Comparison of ENCODE assay signal across 1 cellular context in the genomic region with DNA sequence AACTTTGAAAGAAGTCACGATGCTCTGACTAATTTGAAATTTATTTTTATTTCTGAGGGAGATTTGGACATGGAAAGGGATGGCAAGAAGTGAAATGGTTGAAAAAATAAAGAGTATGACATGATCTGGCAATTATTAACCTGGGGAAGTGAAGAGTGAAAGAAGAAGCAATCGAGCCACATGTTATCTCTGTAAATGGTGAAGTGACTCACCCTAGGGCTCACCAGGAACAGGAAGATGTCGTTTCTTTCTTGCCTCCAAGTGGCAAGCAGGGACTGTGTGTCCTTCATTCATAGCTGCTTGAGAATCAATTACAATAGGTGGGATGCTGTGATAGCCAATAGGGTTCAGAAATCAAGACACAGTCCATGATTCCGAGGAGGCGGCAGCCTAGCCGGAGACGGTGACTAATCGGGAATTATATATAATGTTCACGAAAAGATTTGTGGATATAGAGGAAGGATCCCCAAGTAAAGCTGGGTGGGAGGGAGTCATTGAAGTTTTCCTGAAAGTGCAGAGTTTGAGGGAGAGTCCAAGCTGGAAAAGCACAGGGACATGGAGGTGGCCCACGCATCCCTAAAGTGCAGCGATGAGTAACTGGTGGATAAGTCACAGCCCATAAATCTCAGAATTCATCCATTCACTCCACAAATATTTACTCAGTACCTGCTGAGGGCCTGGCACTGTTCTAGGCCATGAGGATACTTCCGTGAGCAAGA.
TF ChIP-seq lines count a peak whose summit lies in the region.

No MANE protein-coding gene starts in this region.

TF ChIP-seq in HepG2, 621 proteins besides CTCF, POLR2A, EP300 and RAD21 (continued from another document and continues in another):
- TF ChIP-seq, protein P1, sequence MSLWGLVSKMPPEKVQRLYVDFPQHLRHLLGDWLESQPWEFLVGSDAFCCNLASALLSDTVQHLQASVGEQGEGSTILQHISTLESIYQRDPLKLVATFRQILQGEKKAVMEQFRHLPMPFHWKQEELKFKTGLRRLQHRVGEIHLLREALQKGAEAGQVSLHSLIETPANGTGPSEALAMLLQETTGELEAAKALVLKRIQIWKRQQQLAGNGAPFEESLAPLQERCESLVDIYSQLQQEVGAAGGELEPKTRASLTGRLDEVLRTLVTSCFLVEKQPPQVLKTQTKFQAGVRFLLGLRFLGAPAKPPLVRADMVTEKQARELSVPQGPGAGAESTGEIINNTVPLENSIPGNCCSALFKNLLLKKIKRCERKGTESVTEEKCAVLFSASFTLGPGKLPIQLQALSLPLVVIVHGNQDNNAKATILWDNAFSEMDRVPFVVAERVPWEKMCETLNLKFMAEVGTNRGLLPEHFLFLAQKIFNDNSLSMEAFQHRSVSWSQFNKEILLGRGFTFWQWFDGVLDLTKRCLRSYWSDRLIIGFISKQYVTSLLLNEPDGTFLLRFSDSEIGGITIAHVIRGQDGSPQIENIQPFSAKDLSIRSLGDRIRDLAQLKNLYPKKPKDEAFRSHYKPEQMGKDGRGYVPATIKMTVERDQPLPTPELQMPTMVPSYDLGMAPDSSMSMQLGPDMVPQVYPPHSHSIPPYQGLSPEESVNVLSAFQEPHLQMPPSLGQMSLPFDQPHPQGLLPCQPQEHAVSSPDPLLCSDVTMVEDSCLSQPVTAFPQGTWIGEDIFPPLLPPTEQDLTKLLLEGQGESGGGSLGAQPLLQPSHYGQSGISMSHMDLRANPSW (CRISPR knock-in tag; IDR thresholded peaks at IDR 0.05; ENCODE audit: borderline replicate concordance) = no peak
- no peak for TF ChIP-seq PAX8 (CRISPR knock-in tag; IDR thresholded peaks at IDR 0.05; ENCODE audit: borderline replicate concordance)
- TF ChIP-seq NCOA5 (CRISPR knock-in tag; IDR thresholded peaks at IDR 0.05) = no peak
- TF ChIP-seq ELF3 (CRISPR knock-in tag; IDR thresholded peaks at IDR 0.05) = peak; percentile 78
- TF ChIP-seq ZNF496 (CRISPR knock-in tag; IDR thresholded peaks at IDR 0.05; ENCODE audit: insufficient replicate concordance) = no peak
- TF ChIP-seq ZNF235 (CRISPR knock-in tag; IDR thresholded peaks at IDR 0.05; ENCODE audit: borderline replicate concordance) = no peak
- no peak for TF ChIP-seq CEBPB (IDR thresholded peaks at IDR 0.05; ENCODE audit: borderline replicate concordance, low read depth, low read length)
- peak; percentile 6; the same call in 1 of the 2 replicates for TF ChIP-seq ZBTB20 (CRISPR knock-in tag; IDR thresholded peaks at IDR 0.05; ENCODE audit: borderline replicate concordance, low read depth)
- peak; percentile 38; the same call in 1 of the 2 replicates for TF ChIP-seq MIXL1 (CRISPR knock-in tag; IDR thresholded peaks at IDR 0.05)
- TF ChIP-seq, protein P2, sequence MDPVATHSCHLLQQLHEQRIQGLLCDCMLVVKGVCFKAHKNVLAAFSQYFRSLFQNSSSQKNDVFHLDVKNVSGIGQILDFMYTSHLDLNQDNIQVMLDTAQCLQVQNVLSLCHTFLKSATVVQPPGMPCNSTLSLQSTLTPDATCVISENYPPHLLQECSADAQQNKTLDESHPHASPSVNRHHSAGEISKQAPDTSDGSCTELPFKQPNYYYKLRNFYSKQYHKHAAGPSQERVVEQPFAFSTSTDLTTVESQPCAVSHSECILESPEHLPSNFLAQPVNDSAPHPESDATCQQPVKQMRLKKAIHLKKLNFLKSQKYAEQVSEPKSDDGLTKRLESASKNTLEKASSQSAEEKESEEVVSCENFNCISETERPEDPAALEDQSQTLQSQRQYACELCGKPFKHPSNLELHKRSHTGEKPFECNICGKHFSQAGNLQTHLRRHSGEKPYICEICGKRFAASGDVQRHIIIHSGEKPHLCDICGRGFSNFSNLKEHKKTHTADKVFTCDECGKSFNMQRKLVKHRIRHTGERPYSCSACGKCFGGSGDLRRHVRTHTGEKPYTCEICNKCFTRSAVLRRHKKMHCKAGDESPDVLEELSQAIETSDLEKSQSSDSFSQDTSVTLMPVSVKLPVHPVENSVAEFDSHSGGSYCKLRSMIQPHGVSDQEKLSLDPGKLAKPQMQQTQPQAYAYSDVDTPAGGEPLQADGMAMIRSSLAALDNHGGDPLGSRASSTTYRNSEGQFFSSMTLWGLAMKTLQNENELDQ (CRISPR knock-in tag; IDR thresholded peaks at IDR 0.05; ENCODE audit: borderline replicate concordance) = no peak
- no peak for TF ChIP-seq ATF7 (IDR thresholded peaks at IDR 0.05)
- no peak for TF ChIP-seq ATF7 (CRISPR knock-in tag; IDR thresholded peaks at IDR 0.05)
- TF ChIP-seq, protein P3, sequence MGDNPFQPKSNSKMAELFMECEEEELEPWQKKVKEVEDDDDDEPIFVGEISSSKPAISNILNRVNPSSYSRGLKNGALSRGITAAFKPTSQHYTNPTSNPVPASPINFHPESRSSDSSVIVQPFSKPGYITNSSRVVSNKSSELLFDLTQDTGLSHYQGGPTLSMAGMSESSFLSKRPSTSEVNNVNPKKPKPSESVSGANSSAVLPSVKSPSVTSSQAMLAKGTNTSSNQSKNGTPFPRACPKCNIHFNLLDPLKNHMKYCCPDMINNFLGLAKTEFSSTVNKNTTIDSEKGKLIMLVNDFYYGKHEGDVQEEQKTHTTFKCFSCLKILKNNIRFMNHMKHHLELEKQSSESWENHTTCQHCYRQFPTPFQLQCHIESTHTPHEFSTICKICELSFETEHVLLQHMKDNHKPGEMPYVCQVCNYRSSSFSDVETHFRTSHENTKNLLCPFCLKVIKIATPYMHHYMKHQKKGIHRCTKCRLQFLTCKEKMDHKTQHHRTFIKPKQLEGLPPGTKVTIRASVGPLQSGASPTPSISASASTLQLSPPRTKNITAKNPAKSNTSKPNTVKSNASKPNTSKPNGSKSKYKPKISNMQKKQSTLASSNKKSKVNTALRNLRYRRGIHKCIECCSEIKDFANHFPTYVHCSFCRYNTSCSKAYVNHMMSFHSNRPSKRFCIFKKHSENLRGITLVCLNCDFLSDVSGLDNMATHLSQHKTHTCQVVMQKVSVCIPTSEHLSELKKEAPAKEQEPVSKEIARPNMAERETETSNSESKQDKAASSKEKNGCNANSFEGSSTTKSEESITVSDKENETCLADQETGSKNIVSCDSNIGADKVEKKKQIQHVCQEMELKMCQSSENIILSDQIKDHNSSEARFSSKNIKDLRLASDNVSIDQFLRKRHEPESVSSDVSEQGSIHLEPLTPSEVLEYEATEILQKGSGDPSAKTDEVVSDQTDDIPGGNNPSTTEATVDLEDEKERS (CRISPR knock-in tag; IDR thresholded peaks at IDR 0.05) = 0 out of 2 replicates have a peak, but pooled peaks have one; percentile 42
- TF ChIP-seq ZNF776 (CRISPR knock-in tag; IDR thresholded peaks at IDR 0.05) = no peak
- TF ChIP-seq HES4 (CRISPR knock-in tag; IDR thresholded peaks at IDR 0.05; ENCODE audit: borderline replicate concordance) = no peak
- no peak for TF ChIP-seq ZBTB3 (CRISPR knock-in tag; IDR thresholded peaks at IDR 0.05; ENCODE audit: borderline replicate concordance, low read depth)
- TF ChIP-seq ZBTB1 (CRISPR knock-in tag; IDR thresholded peaks at IDR 0.05; ENCODE audit: borderline replicate concordance) = no peak
- 0 out of 2 replicates have a peak, but pooled peaks have one; percentile 9 for TF ChIP-seq ZKSCAN8 (CRISPR knock-in tag; IDR thresholded peaks at IDR 0.05; ENCODE audit: borderline replicate concordance)
- TF ChIP-seq ZNF768 (CRISPR knock-in tag; IDR thresholded peaks at IDR 0.05) = no peak
- TF ChIP-seq E2F2 (CRISPR knock-in tag; IDR thresholded peaks at IDR 0.05; ENCODE audit: borderline replicate concordance) = no peak
- TF ChIP-seq, protein P4, sequence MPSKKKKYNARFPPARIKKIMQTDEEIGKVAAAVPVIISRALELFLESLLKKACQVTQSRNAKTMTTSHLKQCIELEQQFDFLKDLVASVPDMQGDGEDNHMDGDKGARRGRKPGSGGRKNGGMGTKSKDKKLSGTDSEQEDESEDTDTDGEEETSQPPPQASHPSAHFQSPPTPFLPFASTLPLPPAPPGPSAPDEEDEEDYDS (CRISPR knock-in tag; IDR thresholded peaks at IDR 0.05) = peak; percentile 37; the same call in 1 of the 2 replicates
- TF ChIP-seq TEAD3 (CRISPR knock-in tag; optimal IDR thresholded peaks at IDR 0.05; ENCODE audit: borderline replicate concordance) = no peak
- TF ChIP-seq, protein P5, sequence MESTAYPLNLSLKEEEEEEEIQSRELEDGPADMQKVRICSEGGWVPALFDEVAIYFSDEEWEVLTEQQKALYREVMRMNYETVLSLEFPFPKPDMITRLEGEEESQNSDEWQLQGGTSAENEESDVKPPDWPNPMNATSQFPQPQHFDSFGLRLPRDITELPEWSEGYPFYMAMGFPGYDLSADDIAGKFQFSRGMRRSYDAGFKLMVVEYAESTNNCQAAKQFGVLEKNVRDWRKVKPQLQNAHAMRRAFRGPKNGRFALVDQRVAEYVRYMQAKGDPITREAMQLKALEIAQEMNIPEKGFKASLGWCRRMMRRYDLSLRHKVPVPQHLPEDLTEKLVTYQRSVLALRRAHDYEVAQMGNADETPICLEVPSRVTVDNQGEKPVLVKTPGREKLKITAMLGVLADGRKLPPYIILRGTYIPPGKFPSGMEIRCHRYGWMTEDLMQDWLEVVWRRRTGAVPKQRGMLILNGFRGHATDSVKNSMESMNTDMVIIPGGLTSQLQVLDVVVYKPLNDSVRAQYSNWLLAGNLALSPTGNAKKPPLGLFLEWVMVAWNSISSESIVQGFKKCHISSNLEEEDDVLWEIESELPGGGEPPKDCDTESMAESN (CRISPR knock-in tag; conservative IDR thresholded peaks at IDR 0.05) = no peak
- peak; percentile 60; the same call in 1 of the 2 replicates for TF ChIP-seq ZNF24 (IDR thresholded peaks at IDR 0.05)
- TF ChIP-seq, protein P6, sequence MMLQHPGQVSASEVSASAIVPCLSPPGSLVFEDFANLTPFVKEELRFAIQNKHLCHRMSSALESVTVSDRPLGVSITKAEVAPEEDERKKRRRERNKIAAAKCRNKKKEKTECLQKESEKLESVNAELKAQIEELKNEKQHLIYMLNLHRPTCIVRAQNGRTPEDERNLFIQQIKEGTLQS (CRISPR knock-in tag; IDR thresholded peaks at IDR 0.05) = no peak; the same call in 1 of the 2 replicates
- no peak for TF ChIP-seq MEIS1 (CRISPR knock-in tag; IDR thresholded peaks at IDR 0.05; ENCODE audit: borderline replicate concordance)
- no peak for TF ChIP-seq SRSF4 (IDR thresholded peaks at IDR 0.05; ENCODE audit: low read depth, low read length, poor library complexity, severe bottlenecking)
- TF ChIP-seq MXD4 (CRISPR knock-in tag; IDR thresholded peaks at IDR 0.05) = no peak
- TF ChIP-seq ZNF367 (CRISPR knock-in tag; IDR thresholded peaks at IDR 0.05; ENCODE audit: borderline replicate concordance) = no peak
- TF ChIP-seq, protein P7, sequence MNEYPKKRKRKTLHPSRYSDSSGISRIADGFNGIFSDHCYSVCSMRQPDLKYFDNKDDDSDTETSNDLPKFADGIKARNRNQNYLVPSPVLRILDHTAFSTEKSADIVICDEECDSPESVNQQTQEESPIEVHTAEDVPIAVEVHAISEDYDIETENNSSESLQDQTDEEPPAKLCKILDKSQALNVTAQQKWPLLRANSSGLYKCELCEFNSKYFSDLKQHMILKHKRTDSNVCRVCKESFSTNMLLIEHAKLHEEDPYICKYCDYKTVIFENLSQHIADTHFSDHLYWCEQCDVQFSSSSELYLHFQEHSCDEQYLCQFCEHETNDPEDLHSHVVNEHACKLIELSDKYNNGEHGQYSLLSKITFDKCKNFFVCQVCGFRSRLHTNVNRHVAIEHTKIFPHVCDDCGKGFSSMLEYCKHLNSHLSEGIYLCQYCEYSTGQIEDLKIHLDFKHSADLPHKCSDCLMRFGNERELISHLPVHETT (CRISPR knock-in tag; conservative IDR thresholded peaks at IDR 0.05) = no peak
- no peak for TF ChIP-seq HNF4A (CRISPR knock-in tag; IDR thresholded peaks at IDR 0.05)
- TF ChIP-seq CENPX (CRISPR knock-in tag; IDR thresholded peaks at IDR 0.05) = no peak
- TF ChIP-seq ZBTB7B (CRISPR knock-in tag; IDR thresholded peaks at IDR 0.05) = no peak
- TF ChIP-seq, protein P8, sequence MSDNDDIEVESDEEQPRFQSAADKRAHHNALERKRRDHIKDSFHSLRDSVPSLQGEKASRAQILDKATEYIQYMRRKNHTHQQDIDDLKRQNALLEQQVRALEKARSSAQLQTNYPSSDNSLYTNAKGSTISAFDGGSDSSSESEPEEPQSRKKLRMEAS (IDR thresholded peaks at IDR 0.05) = 0 out of 2 replicates have a peak, but pooled peaks have one; percentile 18
- TF ChIP-seq MEF2D (CRISPR knock-in tag; IDR thresholded peaks at IDR 0.05) = 0 out of 2 replicates have a peak, but pooled peaks have one; percentile 20
- TF ChIP-seq ELF4 (CRISPR knock-in tag; IDR thresholded peaks at IDR 0.05; ENCODE audit: borderline replicate concordance) = no peak
- no peak for TF ChIP-seq CAMTA2 (CRISPR knock-in tag; IDR thresholded peaks at IDR 0.05; ENCODE audit: borderline replicate concordance)
- TF ChIP-seq ZNF234 (CRISPR knock-in tag; conservative IDR thresholded peaks at IDR 0.05) = no peak
- TF ChIP-seq ETV5 (CRISPR knock-in tag; IDR thresholded peaks at IDR 0.05; ENCODE audit: borderline replicate concordance) = peak; percentile 69; the same call in 1 of the 2 replicates
- TF ChIP-seq ZNF790 (CRISPR knock-in tag; IDR thresholded peaks at IDR 0.05; ENCODE audit: borderline replicate concordance) = no peak
- TF ChIP-seq TP53 (CRISPR knock-in tag; conservative IDR thresholded peaks at IDR 0.05) = no peak
- TF ChIP-seq SAP130 (CRISPR knock-in tag; IDR thresholded peaks at IDR 0.05; ENCODE audit: low read depth) = peak; percentile 39; the same call in 1 of the 2 replicates
- TF ChIP-seq ZNF724P (CRISPR knock-in tag; IDR thresholded peaks at IDR 0.05; ENCODE audit: borderline replicate concordance) = no peak
- peak; percentile 67; the same call in 1 of the 2 replicates for TF ChIP-seq ZBTB38 (CRISPR knock-in tag; IDR thresholded peaks at IDR 0.05)
- no peak for TF ChIP-seq POLR2AphosphoS2 (IDR thresholded peaks at IDR 0.05; ENCODE audit: low read depth, low read length)
- TF ChIP-seq NAIF1 (CRISPR knock-in tag; IDR thresholded peaks at IDR 0.05; ENCODE audit: borderline replicate concordance) = no peak
- TF ChIP-seq JUND (CRISPR knock-in tag; IDR thresholded peaks at IDR 0.05) = peak; percentile 52; the same call in 1 of the 2 replicates
